1 cellular context compared by ENCODE assay signal in the genomic region with DNA sequence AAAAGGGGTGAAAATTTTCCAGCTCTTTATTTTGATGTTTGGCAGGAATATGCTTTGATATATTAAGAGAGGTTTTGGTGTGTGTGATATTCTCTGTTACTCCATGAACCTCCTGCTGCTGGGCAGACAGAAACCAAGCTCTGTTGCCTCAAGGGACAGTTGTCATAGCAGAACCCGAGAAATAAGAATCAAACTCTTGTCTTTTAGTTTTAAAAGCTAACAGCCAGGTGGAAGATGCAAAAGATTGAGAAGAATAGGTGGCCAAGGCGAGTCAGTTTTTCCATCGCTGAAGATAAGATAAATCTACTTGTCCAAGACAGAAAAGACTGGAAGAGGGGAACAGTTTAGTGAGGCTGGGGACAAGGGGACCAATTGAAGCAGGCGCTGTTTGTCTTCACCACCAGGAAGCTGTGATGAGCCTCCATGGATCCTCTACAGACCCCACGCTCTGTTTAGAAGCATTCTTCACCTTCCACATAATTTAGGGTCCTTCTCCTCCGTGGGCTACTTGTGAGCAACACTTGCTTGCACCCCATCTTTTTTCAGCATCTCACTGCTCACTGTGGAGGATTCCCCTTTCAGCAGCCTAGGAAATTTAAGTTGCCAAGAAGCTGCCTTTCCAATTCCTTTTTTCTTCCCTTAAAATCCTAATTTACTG.
A peak's percentile ranks its signal among the peaks of the same experiment; 100 is the strongest.
TF ChIP-seq lines count a peak whose summit lies in the region.

No MANE protein-coding gene starts in this region.

TF ChIP-seq in GM12878, 131 proteins besides CTCF, POLR2A, EP300 and RAD21 (continued from another document and continues in another):
- TF ChIP-seq SMARCA5 (IDR thresholded peaks at IDR 0.05) (0 out of 2 replicates have a peak, but pooled peaks have one; percentile 56), HDGF (IDR thresholded peaks at IDR 0.05) (no peak), SMAD5 (IDR thresholded peaks at IDR 0.05; ENCODE audit: low read depth) (no peak), JUNB (IDR thresholded peaks at IDR 0.05) (no peak; the same call in none of the 2 replicates), DPF2 (IDR thresholded peaks at IDR 0.05) (no peak), ZSCAN29 (IDR thresholded peaks at IDR 0.05) (no peak), CREM (IDR thresholded peaks at IDR 0.05; ENCODE audit: low read depth) (0 out of 2 replicates have a peak, but pooled peaks have one; percentile 4), POLR2AphosphoS2 (IDR thresholded peaks at IDR 0.05; ENCODE audit: low read depth, low read length) (no peak), MTA2 (IDR thresholded peaks at IDR 0.05; ENCODE audit: low read depth) (0 out of 2 replicates have a peak, but pooled peaks have one; percentile 1), TCF3 (IDR thresholded peaks at IDR 0.05; ENCODE audit: borderline replicate concordance, insufficient read depth, low read depth, low read length) (peak; percentile 57; the same call in 1 of the 2 replicates), GABPA (IDR thresholded peaks at IDR 0.05; ENCODE audit: low read depth) (no peak), ZNF384 (IDR thresholded peaks at IDR 0.05; ENCODE audit: borderline replicate concordance, low read depth, low read length) (no peak), ZBED1 (IDR thresholded peaks at IDR 0.05; ENCODE audit: borderline replicate concordance) (0 out of 2 replicates have a peak, but pooled peaks have one; percentile 2), ASH2L (IDR thresholded peaks at IDR 0.05; ENCODE audit: borderline replicate concordance, low read depth) (no peak), EED (IDR thresholded peaks at IDR 0.05; ENCODE audit: low read depth) (no peak; the same call in 1 of the 2 replicates), RBBP5 (conservative IDR thresholded peaks at IDR 0.05) (no peak), NR2C1 (IDR thresholded peaks at IDR 0.05) (no peak), HCFC1 (IDR thresholded peaks at IDR 0.05; ENCODE audit: low read length) (no peak), HDAC2 (IDR thresholded peaks at IDR 0.05) (no peak), TCF7 (IDR thresholded peaks at IDR 0.05; ENCODE audit: borderline replicate concordance) (no peak), SPI1 (IDR thresholded peaks at IDR 0.05; ENCODE audit: borderline replicate concordance, insufficient read depth, low read depth, low read length) (no peak), BHLHE40 (IDR thresholded peaks at IDR 0.05; ENCODE audit: borderline replicate concordance in 1 of 2, low read depth in 2 of 2, low read length in 1 of 2) (no peak), IRF4 (IDR thresholded peaks at IDR 0.05; ENCODE audit: low read depth, low read length) (no peak; the same call in 1 of the 2 replicates), SIX5 (IDR thresholded peaks at IDR 0.05; ENCODE audit: low read depth, low read length, severe bottlenecking) (no peak), SP1 (IDR thresholded peaks at IDR 0.05; ENCODE audit: low read depth, low read length) (no peak), ZNF622 (IDR thresholded peaks at IDR 0.05) (no peak), BACH1 (IDR thresholded peaks at IDR 0.05; ENCODE audit: borderline replicate concordance) (no peak), CEBPB (IDR thresholded peaks at IDR 0.05; ENCODE audit: borderline replicate concordance in 1 of 2, low read depth in 2 of 2, low read length in 2 of 2) (no peak), SUPT20H (IDR thresholded peaks at IDR 0.05; ENCODE audit: borderline replicate concordance, control insufficient read depth, low read depth, low read length) (no peak), HDAC6 (IDR thresholded peaks at IDR 0.05; ENCODE audit: unreplicated experiment) (no peak), MEF2B (IDR thresholded peaks at IDR 0.05; ENCODE audit: partially characterized antibody, poor library complexity, severe bottlenecking) (peak; percentile 88), PAX5 (IDR thresholded peaks at IDR 0.05; ENCODE audit: borderline replicate concordance, low read depth, low read length) (no peak), LARP7 (IDR thresholded peaks at IDR 0.05) (no peak)
- TF ChIP-seq, protein P1, sequence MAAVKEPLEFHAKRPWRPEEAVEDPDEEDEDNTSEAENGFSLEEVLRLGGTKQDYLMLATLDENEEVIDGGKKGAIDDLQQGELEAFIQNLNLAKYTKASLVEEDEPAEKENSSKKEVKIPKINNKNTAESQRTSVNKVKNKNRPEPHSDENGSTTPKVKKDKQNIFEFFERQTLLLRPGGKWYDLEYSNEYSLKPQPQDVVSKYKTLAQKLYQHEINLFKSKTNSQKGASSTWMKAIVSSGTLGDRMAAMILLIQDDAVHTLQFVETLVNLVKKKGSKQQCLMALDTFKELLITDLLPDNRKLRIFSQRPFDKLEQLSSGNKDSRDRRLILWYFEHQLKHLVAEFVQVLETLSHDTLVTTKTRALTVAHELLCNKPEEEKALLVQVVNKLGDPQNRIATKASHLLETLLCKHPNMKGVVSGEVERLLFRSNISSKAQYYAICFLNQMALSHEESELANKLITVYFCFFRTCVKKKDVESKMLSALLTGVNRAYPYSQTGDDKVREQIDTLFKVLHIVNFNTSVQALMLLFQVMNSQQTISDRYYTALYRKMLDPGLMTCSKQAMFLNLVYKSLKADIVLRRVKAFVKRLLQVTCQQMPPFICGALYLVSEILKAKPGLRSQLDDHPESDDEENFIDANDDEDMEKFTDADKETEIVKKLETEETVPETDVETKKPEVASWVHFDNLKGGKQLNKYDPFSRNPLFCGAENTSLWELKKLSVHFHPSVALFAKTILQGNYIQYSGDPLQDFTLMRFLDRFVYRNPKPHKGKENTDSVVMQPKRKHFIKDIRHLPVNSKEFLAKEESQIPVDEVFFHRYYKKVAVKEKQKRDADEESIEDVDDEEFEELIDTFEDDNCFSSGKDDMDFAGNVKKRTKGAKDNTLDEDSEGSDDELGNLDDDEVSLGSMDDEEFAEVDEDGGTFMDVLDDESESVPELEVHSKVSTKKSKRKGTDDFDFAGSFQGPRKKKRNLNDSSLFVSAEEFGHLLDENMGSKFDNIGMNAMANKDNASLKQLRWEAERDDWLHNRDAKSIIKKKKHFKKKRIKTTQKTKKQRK (IDR thresholded peaks at IDR 0.05; ENCODE audit: low read depth, low read length), result no peak
- TF ChIP-seq, protein P2, sequence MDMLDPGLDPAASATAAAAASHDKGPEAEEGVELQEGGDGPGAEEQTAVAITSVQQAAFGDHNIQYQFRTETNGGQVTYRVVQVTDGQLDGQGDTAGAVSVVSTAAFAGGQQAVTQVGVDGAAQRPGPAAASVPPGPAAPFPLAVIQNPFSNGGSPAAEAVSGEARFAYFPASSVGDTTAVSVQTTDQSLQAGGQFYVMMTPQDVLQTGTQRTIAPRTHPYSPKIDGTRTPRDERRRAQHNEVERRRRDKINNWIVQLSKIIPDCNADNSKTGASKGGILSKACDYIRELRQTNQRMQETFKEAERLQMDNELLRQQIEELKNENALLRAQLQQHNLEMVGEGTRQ (IDR thresholded peaks at IDR 0.05; ENCODE audit: borderline replicate concordance, low read depth, low read length), result no peak
- TF ChIP-seq, protein P3, sequence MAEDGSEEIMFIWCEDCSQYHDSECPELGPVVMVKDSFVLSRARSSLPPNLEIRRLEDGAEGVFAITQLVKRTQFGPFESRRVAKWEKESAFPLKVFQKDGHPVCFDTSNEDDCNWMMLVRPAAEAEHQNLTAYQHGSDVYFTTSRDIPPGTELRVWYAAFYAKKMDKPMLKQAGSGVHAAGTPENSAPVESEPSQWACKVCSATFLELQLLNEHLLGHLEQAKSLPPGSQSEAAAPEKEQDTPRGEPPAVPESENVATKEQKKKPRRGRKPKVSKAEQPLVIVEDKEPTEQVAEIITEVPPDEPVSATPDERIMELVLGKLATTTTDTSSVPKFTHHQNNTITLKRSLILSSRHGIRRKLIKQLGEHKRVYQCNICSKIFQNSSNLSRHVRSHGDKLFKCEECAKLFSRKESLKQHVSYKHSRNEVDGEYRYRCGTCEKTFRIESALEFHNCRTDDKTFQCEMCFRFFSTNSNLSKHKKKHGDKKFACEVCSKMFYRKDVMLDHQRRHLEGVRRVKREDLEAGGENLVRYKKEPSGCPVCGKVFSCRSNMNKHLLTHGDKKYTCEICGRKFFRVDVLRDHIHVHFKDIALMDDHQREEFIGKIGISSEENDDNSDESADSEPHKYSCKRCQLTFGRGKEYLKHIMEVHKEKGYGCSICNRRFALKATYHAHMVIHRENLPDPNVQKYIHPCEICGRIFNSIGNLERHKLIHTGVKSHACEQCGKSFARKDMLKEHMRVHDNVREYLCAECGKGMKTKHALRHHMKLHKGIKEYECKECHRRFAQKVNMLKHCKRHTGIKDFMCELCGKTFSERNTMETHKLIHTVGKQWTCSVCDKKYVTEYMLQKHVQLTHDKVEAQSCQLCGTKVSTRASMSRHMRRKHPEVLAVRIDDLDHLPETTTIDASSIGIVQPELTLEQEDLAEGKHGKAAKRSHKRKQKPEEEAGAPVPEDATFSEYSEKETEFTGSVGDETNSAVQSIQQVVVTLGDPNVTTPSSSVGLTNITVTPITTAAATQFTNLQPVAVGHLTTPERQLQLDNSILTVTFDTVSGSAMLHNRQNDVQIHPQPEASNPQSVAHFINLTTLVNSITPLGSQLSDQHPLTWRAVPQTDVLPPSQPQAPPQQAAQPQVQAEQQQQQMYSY (CRISPR knock-in tag; IDR thresholded peaks at IDR 0.05), result no peak
- TF ChIP-seq, protein P4, sequence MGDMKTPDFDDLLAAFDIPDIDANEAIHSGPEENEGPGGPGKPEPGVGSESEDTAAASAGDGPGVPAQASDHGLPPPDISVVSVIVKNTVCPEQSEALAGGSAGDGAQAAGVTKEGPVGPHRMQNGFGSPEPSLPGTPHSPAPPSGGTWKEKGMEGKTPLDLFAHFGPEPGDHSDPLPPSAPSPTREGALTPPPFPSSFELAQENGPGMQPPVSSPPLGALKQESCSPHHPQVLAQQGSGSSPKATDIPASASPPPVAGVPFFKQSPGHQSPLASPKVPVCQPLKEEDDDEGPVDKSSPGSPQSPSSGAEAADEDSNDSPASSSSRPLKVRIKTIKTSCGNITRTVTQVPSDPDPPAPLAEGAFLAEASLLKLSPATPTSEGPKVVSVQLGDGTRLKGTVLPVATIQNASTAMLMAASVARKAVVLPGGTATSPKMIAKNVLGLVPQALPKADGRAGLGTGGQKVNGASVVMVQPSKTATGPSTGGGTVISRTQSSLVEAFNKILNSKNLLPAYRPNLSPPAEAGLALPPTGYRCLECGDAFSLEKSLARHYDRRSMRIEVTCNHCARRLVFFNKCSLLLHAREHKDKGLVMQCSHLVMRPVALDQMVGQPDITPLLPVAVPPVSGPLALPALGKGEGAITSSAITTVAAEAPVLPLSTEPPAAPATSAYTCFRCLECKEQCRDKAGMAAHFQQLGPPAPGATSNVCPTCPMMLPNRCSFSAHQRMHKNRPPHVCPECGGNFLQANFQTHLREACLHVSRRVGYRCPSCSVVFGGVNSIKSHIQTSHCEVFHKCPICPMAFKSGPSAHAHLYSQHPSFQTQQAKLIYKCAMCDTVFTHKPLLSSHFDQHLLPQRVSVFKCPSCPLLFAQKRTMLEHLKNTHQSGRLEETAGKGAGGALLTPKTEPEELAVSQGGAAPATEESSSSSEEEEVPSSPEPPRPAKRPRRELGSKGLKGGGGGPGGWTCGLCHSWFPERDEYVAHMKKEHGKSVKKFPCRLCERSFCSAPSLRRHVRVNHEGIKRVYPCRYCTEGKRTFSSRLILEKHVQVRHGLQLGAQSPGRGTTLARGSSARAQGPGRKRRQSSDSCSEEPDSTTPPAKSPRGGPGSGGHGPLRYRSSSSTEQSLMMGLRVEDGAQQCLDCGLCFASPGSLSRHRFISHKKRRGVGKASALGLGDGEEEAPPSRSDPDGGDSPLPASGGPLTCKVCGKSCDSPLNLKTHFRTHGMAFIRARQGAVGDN (IDR thresholded peaks at IDR 0.05), result no peak
- TF ChIP-seq, protein P5, sequence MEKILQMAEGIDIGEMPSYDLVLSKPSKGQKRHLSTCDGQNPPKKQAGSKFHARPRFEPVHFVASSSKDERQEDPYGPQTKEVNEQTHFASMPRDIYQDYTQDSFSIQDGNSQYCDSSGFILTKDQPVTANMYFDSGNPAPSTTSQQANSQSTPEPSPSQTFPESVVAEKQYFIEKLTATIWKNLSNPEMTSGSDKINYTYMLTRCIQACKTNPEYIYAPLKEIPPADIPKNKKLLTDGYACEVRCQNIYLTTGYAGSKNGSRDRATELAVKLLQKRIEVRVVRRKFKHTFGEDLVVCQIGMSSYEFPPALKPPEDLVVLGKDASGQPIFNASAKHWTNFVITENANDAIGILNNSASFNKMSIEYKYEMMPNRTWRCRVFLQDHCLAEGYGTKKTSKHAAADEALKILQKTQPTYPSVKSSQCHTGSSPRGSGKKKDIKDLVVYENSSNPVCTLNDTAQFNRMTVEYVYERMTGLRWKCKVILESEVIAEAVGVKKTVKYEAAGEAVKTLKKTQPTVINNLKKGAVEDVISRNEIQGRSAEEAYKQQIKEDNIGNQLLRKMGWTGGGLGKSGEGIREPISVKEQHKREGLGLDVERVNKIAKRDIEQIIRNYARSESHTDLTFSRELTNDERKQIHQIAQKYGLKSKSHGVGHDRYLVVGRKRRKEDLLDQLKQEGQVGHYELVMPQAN (conservative IDR thresholded peaks at IDR 0.05), result no peak
- TF ChIP-seq, protein P6, sequence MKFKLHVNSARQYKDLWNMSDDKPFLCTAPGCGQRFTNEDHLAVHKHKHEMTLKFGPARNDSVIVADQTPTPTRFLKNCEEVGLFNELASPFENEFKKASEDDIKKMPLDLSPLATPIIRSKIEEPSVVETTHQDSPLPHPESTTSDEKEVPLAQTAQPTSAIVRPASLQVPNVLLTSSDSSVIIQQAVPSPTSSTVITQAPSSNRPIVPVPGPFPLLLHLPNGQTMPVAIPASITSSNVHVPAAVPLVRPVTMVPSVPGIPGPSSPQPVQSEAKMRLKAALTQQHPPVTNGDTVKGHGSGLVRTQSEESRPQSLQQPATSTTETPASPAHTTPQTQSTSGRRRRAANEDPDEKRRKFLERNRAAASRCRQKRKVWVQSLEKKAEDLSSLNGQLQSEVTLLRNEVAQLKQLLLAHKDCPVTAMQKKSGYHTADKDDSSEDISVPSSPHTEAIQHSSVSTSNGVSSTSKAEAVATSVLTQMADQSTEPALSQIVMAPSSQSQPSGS (IDR thresholded peaks at IDR 0.05; ENCODE audit: low read length), result no peak; the same call in 1 of the 2 replicates
- TF ChIP-seq, protein P7, sequence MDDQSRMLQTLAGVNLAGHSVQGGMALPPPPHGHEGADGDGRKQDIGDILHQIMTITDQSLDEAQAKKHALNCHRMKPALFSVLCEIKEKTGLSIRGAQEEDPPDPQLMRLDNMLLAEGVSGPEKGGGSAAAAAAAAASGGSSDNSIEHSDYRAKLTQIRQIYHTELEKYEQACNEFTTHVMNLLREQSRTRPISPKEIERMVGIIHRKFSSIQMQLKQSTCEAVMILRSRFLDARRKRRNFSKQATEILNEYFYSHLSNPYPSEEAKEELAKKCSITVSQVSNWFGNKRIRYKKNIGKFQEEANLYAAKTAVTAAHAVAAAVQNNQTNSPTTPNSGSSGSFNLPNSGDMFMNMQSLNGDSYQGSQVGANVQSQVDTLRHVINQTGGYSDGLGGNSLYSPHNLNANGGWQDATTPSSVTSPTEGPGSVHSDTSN (IDR thresholded peaks at IDR 0.05; ENCODE audit: insufficient replicate concordance, low read depth, low read length), result no peak
- TF ChIP-seq, protein P8, sequence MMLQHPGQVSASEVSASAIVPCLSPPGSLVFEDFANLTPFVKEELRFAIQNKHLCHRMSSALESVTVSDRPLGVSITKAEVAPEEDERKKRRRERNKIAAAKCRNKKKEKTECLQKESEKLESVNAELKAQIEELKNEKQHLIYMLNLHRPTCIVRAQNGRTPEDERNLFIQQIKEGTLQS (IDR thresholded peaks at IDR 0.05; ENCODE audit: borderline replicate concordance, extremely low read depth, low read depth, low read length), result no peak
